In genomic region chr3:124348555-124348954, GRCh38 we compare ENCODE assay signal across 8 cellular contexts.
DNase-seq lines count a peak whose midpoint lies in the region; FAIRE-seq and TF ChIP-seq lines count a peak whose summit lies in the region.
"Not testable (repeated sequence)": the region's sequence is repeated elsewhere in the genome, so short reads cannot be mapped to it uniquely, and the experiment has no call there.

No MANE protein-coding gene starts in this region.

- peak; percentile 19 for DNase-seq in ACHN
- DNase-seq in Caki2 (ENCODE audit: low read depth): peak; percentile 47
- peak; percentile 27 for DNase-seq in HK-2 (ENCODE audit: unreplicated experiment)
- DNase-seq in RCC 7860 (ENCODE audit: low spot score): peak; percentile 24
- peak; percentile 10 for DNase-seq in epithelial cell of proximal tubule (ENCODE audit: low read depth)
- peak; percentile 37 for DNase-seq in glomerular visceral epithelial cell (ENCODE audit: extremely low spot score)
- peak; percentile 73 for DNase-seq in kidney tubule cell (ENCODE audit: low spot score)
- peak; percentile 65 for DNase-seq in renal cortical epithelial cell (ENCODE audit: low read depth)

- not testable (repeated sequence) for H3K4me3 ChIP-seq in epithelial cell of proximal tubule (ENCODE audit: low read depth, low read length)

- FAIRE-seq in RCC 7860 (lab: Jason Lieb, UNC): peak; percentile 79

- in situ Hi-C loops in ACHN (cut with HindIII; ENCODE audit: low pct_ligation_motif_present, low pct_unique_long_range_greater_than_20kb, low sequenced_read_pairs); Caki2 (cut with HindIII; ENCODE audit: low pct_unique_long_range_greater_than_20kb, low sequenced_read_pairs): not testable (repeated sequence)

- TF ChIP-seq CTCF in epithelial cell of proximal tubule (conservative IDR thresholded peaks at IDR 0.05; ENCODE audit: low read depth, low read length): not testable (repeated sequence)

Comparison
In these comparisons a context has a peak if more than half of its experiments do, and no peak if none do; other contexts are left out.
1. DNase-seq: peak in every context shown above with its lines; median percentile 73 in kidney tubule cell; 65 in renal cortical epithelial cell; 47 in Caki2; 37 in glomerular visceral epithelial cell; 27 in HK-2; 24 in RCC 7860; 19 in ACHN; 10 in epithelial cell of proximal tubule.